23 cellular contexts compared by ENCODE assay signal in genomic region chr1:36994863-36995262, GRCh38. TPM values are rescaled to one million over a fixed set of nuclear protein-coding genes. Genes with fewer than 3 reads are reported as not detected.
"Had no signal": no experiment of that assay in that cellular context is flagged by ENCODE, and none has a peak within 500 bp of the region (broad histone marks: within the 10 kb centered on the region; RNA-seq: fewer than 3 reads in every experiment).

No MANE protein-coding gene starts in this region.

- ATAC-seq: gastroesophageal sphincter; left colon; psoas muscle; stimulated activated naive B cell treated with anti-CD40 and anti-IgM and Interleukin-4, amounts not matched to agents 10 μg/mL and 1 μg/mL and 100 μg/mL, for 72 hours; stimulated activated naive CD8-positive, alpha-beta T cell treated with anti-CD3 and anti-CD28 coated beads, Interleukin-15, amount 100 ng/mL, for 72 hours had no signal

- H3K9me3 ChIP-seq: esophagus muscularis mucosa, gastroesophageal sphincter, psoas muscle, sigmoid colon, testis, tibial nerve had no signal

- H3K9ac ChIP-seq: parathyroid adenoma had no signal

- H3K36me3 Mint-ChIP-seq: naive B cell; stimulated activated naive B cell treated with anti-CD40 and anti-IgM and Interleukin-4, amounts not matched to agents 10 μg/mL and 1 μg/mL and 100 μg/mL, for 72 hours had no signal

- H3K27ac Mint-ChIP-seq: naive B cell; nephron; stimulated activated naive B cell treated with anti-CD40 and anti-IgM and Interleukin-4, amounts not matched to agents 10 μg/mL and 1 μg/mL and 100 μg/mL, for 72 hours; stimulated activated naive CD8-positive, alpha-beta T cell treated with anti-CD3 and anti-CD28 coated beads, Interleukin-15, amount 100 ng/mL, for 72 hours had no signal

- H3K79me2 ChIP-seq: parathyroid adenoma had no signal

- H3K36me3 ChIP-seq: esophagus muscularis mucosa, gastroesophageal sphincter, sigmoid colon, tibial nerve had no signal

- H3K27me3 ChIP-seq: dorsolateral prefrontal cortex, testis, tibial nerve had no signal

- H3K27ac ChIP-seq: dorsolateral prefrontal cortex, epithelial cell of prostate, esophagus muscularis mucosa, gastroesophageal sphincter, parathyroid adenoma, psoas muscle, sigmoid colon, skin epidermis, testis, tibial nerve had no signal

- H3K4me1 Mint-ChIP-seq: naive B cell; nephron; stimulated activated naive B cell treated with anti-CD40 and anti-IgM and Interleukin-4, amounts not matched to agents 10 μg/mL and 1 μg/mL and 100 μg/mL, for 72 hours; stimulated activated naive CD8-positive, alpha-beta T cell treated with anti-CD3 and anti-CD28 coated beads, Interleukin-15, amount 100 ng/mL, for 72 hours had no signal

- DNase-seq: cortex of kidney; dorsolateral prefrontal cortex; effector memory CD4-positive, alpha-beta T cell; left colon; mesendoderm; naive B cell; psoas muscle; retina; sigmoid colon; stimulated activated CD4-positive, alpha-beta T cell treated with anti-CD3 and anti-CD28 coated beads, Interleukin-2, amount 100 ng/mL, for 24 hours; stimulated activated CD4-positive, alpha-beta T cell treated with anti-CD3 and anti-CD28 coated beads, Interleukin-4, amount 100 ng/mL, for 4 hours; stimulated activated naive B cell treated with anti-CD40 and anti-IgM and Interleukin-4, amounts not matched to agents 10 μg/mL and 1 μg/mL and 100 μg/mL, for 72 hours; stimulated activated naive CD8-positive, alpha-beta T cell treated with anti-CD3 and anti-CD28 coated beads, Interleukin-15, amount 100 ng/mL, for 72 hours; testis had no signal

- H3K4me3 ChIP-seq: dorsolateral prefrontal cortex, esophagus muscularis mucosa, gastroesophageal sphincter, psoas muscle, sigmoid colon, skin epidermis, testis, tibial nerve had no signal

- H3K9me3 Mint-ChIP-seq: naive B cell; nephron; stimulated activated naive B cell treated with anti-CD40 and anti-IgM and Interleukin-4, amounts not matched to agents 10 μg/mL and 1 μg/mL and 100 μg/mL, for 72 hours; stimulated activated naive CD8-positive, alpha-beta T cell treated with anti-CD3 and anti-CD28 coated beads, Interleukin-15, amount 100 ng/mL, for 72 hours had no signal

- H3K4me1 ChIP-seq: parathyroid adenoma, psoas muscle had no signal

- H3K4me3 Mint-ChIP-seq: naive B cell; nephron; stimulated activated naive B cell treated with anti-CD40 and anti-IgM and Interleukin-4, amounts not matched to agents 10 μg/mL and 1 μg/mL and 100 μg/mL, for 72 hours; stimulated activated naive CD8-positive, alpha-beta T cell treated with anti-CD3 and anti-CD28 coated beads, Interleukin-15, amount 100 ng/mL, for 72 hours had no signal

- H2AFZ ChIP-seq: parathyroid adenoma had no signal

RNA-seq across cellular contexts. Expression of gene GRIK3, which starts 39.5 kb away (rescaled TPM):
- total RNA-seq: fibroblast of villous mesenchyme, lung microvascular endothelial cell had no signal
